17 cellular contexts compared by ENCODE assay signal in genomic region chrX:150610446-150610845, GRCh38.
"Had no signal": no experiment of that assay in that cellular context is flagged by ENCODE, and none has a peak within 500 bp of the region (broad histone marks: within the 10 kb centered on the region; RNA-seq: fewer than 3 reads in every experiment).

No MANE protein-coding gene starts in this region.

- H3K4me1 Mint-ChIP-seq: endodermal cell, mesothelial cell of epicardium, natural killer cell, neural progenitor cell had no signal

- H3K27me3 Mint-ChIP-seq: type B pancreatic cell had no signal

- DNase-seq: colonic mucosa; effector CD4-positive, alpha-beta T cell; endodermal cell; heart right ventricle; hypothalamus; islet precursor cell; natural killer cell; nucleus accumbens; ovary; stimulated activated CD4-positive, alpha-beta T cell treated with anti-CD3 and anti-CD28 coated beads, Interleukin-12 subunit alpha, Interleukin-12 subunit beta, amount 100 ng/mL, for 4 hours; stimulated activated naive CD8-positive, alpha-beta T cell treated with anti-CD3 and anti-CD28 coated beads, Interleukin-15, Interleukin-2, amounts not matched to agents 100 U/mL and 50 U/mL, for 24 hours; thyroid gland had no signal

- ATAC-seq: heart right ventricle; natural killer cell; stimulated activated naive CD8-positive, alpha-beta T cell treated with anti-CD3 and anti-CD28 coated beads, Interleukin-15, Interleukin-2, amounts not matched to agents 100 U/mL and 50 U/mL, for 24 hours had no signal

- H3K27me3 ChIP-seq: colonic mucosa, heart right ventricle, neural progenitor cell, ovary, right atrium auricular region, suprapubic skin, thyroid gland had no signal

- H3K4me3 Mint-ChIP-seq: endodermal cell, mesothelial cell of epicardium, natural killer cell, neural progenitor cell, type B pancreatic cell had no signal

- H3K4me3 ChIP-seq: colonic mucosa, heart right ventricle, neural progenitor cell, ovary, right atrium auricular region, suprapubic skin, thyroid gland had no signal

- H3K9ac ChIP-seq: neural progenitor cell had no signal

- H3K36me3 Mint-ChIP-seq: natural killer cell had no signal

- H3K4me1 ChIP-seq: colonic mucosa, neural progenitor cell, right atrium auricular region, suprapubic skin, thyroid gland had no signal

- H3K36me3 ChIP-seq: colonic mucosa, neural progenitor cell, ovary, right atrium auricular region, thyroid gland had no signal

- H3K27ac ChIP-seq: colonic mucosa, heart right ventricle, neural progenitor cell, ovary, right atrium auricular region, suprapubic skin, thyroid gland had no signal

- H2AFZ ChIP-seq: neural progenitor cell had no signal

- H3K4me2 ChIP-seq: neural progenitor cell had no signal

- H3K27ac Mint-ChIP-seq: endodermal cell, mesothelial cell of epicardium, neural progenitor cell, type B pancreatic cell had no signal

- H3K9me3 ChIP-seq: colonic mucosa, heart right ventricle, ovary, right atrium auricular region, suprapubic skin, thyroid gland had no signal
